In the genomic region with DNA sequence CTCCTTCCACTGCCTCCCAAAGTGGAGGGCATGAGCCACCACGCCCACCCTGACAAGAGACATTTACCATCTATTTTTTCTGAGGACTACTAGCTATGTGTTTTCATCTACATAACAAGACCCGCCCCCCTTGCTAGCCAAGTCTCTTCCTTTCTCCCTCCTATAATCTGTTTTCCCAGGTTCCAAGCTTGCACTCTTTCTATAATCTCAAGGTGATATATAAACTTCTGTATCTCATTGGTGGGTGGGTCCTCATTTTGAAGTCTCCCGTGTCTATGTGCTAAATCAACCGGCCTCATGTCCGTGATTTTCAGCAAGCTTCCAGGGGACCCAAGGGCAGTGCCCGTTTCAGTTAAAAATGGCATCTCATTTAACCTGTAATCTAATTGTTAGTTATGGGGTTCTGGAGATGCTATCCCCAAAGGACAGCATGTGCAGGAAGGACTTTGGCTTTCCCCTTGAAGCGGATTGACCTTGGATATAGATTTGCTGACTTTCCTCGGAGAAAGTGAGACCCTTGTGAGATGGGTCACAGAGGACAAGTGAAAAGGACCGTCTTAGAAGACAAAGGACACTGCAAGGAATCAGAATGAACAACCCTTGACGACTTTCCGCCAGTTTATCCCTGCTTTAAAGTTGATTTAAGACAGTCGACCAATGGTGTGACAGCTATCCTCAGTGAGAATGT, we compare ENCODE assay signal across 9 cellular contexts. TPM values are rescaled to one million over a fixed set of nuclear protein-coding genes. Genes with fewer than 3 reads are reported as not detected.
DNase-seq lines count a peak whose midpoint lies in the region; ATAC-seq and TF ChIP-seq lines count a peak whose summit lies in the region.
"Had no signal": no experiment of that assay in that cellular context is flagged by ENCODE, and none has a peak within 500 bp of the region (broad histone marks: within the 10 kb centered on the region; RNA-seq: fewer than 3 reads in every experiment).

No MANE protein-coding gene starts in this region.

- no TSS peak for BruUV-seq in PC-3 (replicated peaks; lab: Mats Ljungman, UMichigan)

- H3K9me3 ChIP-seq in Loucy (ENCODE audit: insufficient read depth, low read depth, low read length) (no peaks in the 10 kb centered on the region), mucosa of stomach (ENCODE audit: control insufficient read depth, low read length) (no peaks in the 10 kb centered on the region), PC-3 (ENCODE audit: low read length) (no peaks in the 10 kb centered on the region)

- CTCF ChIA-PET in PC-3 (lab: Charles Lee) = no interaction called here

- H3K4me1 ChIP-seq in Loucy (ENCODE audit: insufficient read depth, low read length, poor library complexity, severe bottlenecking) (peaks cover 39% of the 10 kb centered on the region), mucosa of stomach (ENCODE audit: control insufficient read depth, insufficient read depth, low read length) (peaks cover 8% of the 10 kb centered on the region), PC-3 (ENCODE audit: insufficient read depth, low read length) (no peaks in the 10 kb centered on the region)

- POLR2A ChIA-PET in PC-3 (lab: Charles Lee; ENCODE audit: unreplicated experiment) = interaction anchor here (0.6 kb wide), 2 partner anchors 38 to 493 kb away, joined by 3 to 9 read pairs; no protein-coding TSS in a partner anchor

- H3K4me3 ChIP-seq in Loucy (ENCODE audit: low read length, poor library complexity, severe bottlenecking) (peak overlapping the region; percentile 93), astrocyte of the cerebellum (ENCODE audit: low read depth, low read length) (peak overlapping the region; percentile 79), mucosa of stomach (ENCODE audit: low read length) (peak overlapping the region; percentile 66), PC-3 (ENCODE audit: low read length) (no peak overlapping the region)

- DNase-seq in ELF-1 (ENCODE audit: low read depth, low spot score) = peak; percentile 74
- no peak for DNase-seq in astrocyte of the cerebellum (ENCODE audit: low read depth)
- DNase-seq in mucosa of gallbladder (ENCODE audit: low spot score) = no peak
- no peak for DNase-seq in PC-3
- no peak for DNase-seq in NCI-H1417 treated with DMSO at 0.1 percent for 48 hours (lab: John Stamatoyannopoulos, UW)

- ATAC-seq in PC-3 (no peak), GM21528 (IDR thresholded peaks at IDR 0.05; ENCODE audit: low FRiP score, unreplicated experiment) (no peak)

- no peak for TF ChIP-seq CTCF in Loucy (conservative IDR thresholded peaks at IDR 0.05; ENCODE audit: low read length)
- TF ChIP-seq CTCF in astrocyte of the cerebellum (IDR thresholded peaks at IDR 0.05; ENCODE audit: low read depth, low read length, missing control alignments) = no peak
- no peak for TF ChIP-seq CTCF in PC-3 (conservative IDR thresholded peaks at IDR 0.05; ENCODE audit: low read depth, low read length)

- no peak overlapping the region for H3K27ac ChIP-seq in PC-3 (ENCODE audit: low read length)
- H3K27ac ChIP-seq: VCaP had no signal

- intact Hi-C loops in PC-3 (cut with micrococcal nuclease) = loop anchor here (5.0 kb wide), 3 partner anchors 742 to 1842 kb away; a partner anchor contains a TSS

- H3K27me3 ChIP-seq in Loucy (ENCODE audit: insufficient read depth, low read length, poor library complexity, severe bottlenecking) (no peaks in the 10 kb centered on the region), mucosa of stomach (ENCODE audit: control insufficient read depth, insufficient read depth, low read length) (no peaks in the 10 kb centered on the region), PC-3 (ENCODE audit: low read length) (no peaks in the 10 kb centered on the region)

- H3K4me2 ChIP-seq in Loucy (ENCODE audit: low read depth, low read length, poor library complexity, severe bottlenecking) (peak overlapping the region; percentile 83), PC-3 (ENCODE audit: low read length) (no peak overlapping the region)

- H3K9me2 ChIP-seq in Loucy (replicated peaks; ENCODE audit: low read depth, low read length) (no peaks in the 10 kb centered on the region), PC-3 (replicated peaks; ENCODE audit: low read length) (no peaks in the 10 kb centered on the region)

- peaks cover 34% of the 10 kb centered on the region for H3F3A ChIP-seq in Loucy (ENCODE audit: low read depth)
- peaks cover 4% of the 10 kb centered on the region for H3F3A ChIP-seq in PC-3 (ENCODE audit: low read length, unreplicated experiment)

- H2AFZ ChIP-seq in Loucy (ENCODE audit: low read length) (no peak overlapping the region), PC-3 (ENCODE audit: low read length) (no peak overlapping the region)

- H4K20me1 ChIP-seq in Loucy (ENCODE audit: insufficient read depth, low read length, poor library complexity, severe bottlenecking) = no peaks in the 10 kb centered on the region
- no peaks in the 10 kb centered on the region for H4K20me1 ChIP-seq in PC-3 (ENCODE audit: low read length)

- H3K9ac ChIP-seq in Loucy (ENCODE audit: low read depth, low read length, poor library complexity, severe bottlenecking) (peak overlapping the region; percentile 75), mucosa of stomach (ENCODE audit: low read length) (no peak overlapping the region), PC-3 (ENCODE audit: low read length) (no peak overlapping the region)

- no peaks in the 10 kb centered on the region; the same call in 1 of the 2 replicates for H3K79me2 ChIP-seq in Loucy (ENCODE audit: insufficient read depth, low read length)
- H3K79me2 ChIP-seq in PC-3 (ENCODE audit: low read length) = peaks cover 22% of the 10 kb centered on the region

- in situ Hi-C loops in astrocyte of the cerebellum (cut with HindIII; ENCODE audit: low sequenced_read_pairs) = loop anchor here (5.0 kb wide), 1 partner anchor 67 kb away; a partner anchor contains a TSS

- H3K36me3 ChIP-seq in Loucy (ENCODE audit: insufficient read depth, low read length) (no peaks in the 10 kb centered on the region), mucosa of stomach (ENCODE audit: control insufficient read depth, insufficient read depth, low read length) (no peaks in the 10 kb centered on the region), PC-3 (ENCODE audit: low read depth, low read length) (no peaks in the 10 kb centered on the region)

RNA-seq across cellular contexts. Expression of gene OR2B2, which starts 22.4 kb away (rescaled TPM):
- not detected for total RNA-seq in mucosa of gallbladder
- total RNA-seq in PC-3 (2014; rRNA removed) = not detected in 2 replicates
